Comparison of ENCODE assay signal across 1 cellular context in genomic region chr16:34806992-34807644, GRCh38.
A peak's percentile ranks its signal among the peaks of the same experiment; 100 is the strongest.
TF ChIP-seq lines count a peak whose summit lies in the region.
"Not testable (repeated sequence)": the region's sequence is repeated elsewhere in the genome, so short reads cannot be mapped to it uniquely, and the experiment has no call there.

No MANE protein-coding gene starts in this region.

TF ChIP-seq in K562, 482 proteins besides CTCF, POLR2A, EP300 and RAD21 (continued from another document):
- TF ChIP-seq, protein P1, sequence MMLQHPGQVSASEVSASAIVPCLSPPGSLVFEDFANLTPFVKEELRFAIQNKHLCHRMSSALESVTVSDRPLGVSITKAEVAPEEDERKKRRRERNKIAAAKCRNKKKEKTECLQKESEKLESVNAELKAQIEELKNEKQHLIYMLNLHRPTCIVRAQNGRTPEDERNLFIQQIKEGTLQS (IDR thresholded peaks at IDR 0.05), result peak; percentile 27; the same call in 1 of the 2 replicates
- TF ChIP-seq, protein P1 (CRISPR knock-in tag; conservative IDR thresholded peaks at IDR 0.05), result not testable (repeated sequence)
- not testable (repeated sequence) for TF ChIP-seq CEBPG (CRISPR knock-in tag; IDR thresholded peaks at IDR 0.05)
- TF ChIP-seq CEBPG (tag; conservative IDR thresholded peaks at IDR 0.05 in 1 of 2, IDR thresholded peaks at IDR 0.05 in 1 of 2), result peak; percentile 4 to 75; a peak in 3 of 4 replicates
